In genomic region chr11:63915961-63916836, GRCh38 we compare ENCODE assay signal across 1 cellular context.
TF ChIP-seq lines count a peak whose summit lies in the region.

No MANE protein-coding gene starts in this region.

TF ChIP-seq in WTC11, 78 proteins besides CTCF, POLR2A, EP300 and RAD21 (continued from another document):
- TF ChIP-seq, protein P1, sequence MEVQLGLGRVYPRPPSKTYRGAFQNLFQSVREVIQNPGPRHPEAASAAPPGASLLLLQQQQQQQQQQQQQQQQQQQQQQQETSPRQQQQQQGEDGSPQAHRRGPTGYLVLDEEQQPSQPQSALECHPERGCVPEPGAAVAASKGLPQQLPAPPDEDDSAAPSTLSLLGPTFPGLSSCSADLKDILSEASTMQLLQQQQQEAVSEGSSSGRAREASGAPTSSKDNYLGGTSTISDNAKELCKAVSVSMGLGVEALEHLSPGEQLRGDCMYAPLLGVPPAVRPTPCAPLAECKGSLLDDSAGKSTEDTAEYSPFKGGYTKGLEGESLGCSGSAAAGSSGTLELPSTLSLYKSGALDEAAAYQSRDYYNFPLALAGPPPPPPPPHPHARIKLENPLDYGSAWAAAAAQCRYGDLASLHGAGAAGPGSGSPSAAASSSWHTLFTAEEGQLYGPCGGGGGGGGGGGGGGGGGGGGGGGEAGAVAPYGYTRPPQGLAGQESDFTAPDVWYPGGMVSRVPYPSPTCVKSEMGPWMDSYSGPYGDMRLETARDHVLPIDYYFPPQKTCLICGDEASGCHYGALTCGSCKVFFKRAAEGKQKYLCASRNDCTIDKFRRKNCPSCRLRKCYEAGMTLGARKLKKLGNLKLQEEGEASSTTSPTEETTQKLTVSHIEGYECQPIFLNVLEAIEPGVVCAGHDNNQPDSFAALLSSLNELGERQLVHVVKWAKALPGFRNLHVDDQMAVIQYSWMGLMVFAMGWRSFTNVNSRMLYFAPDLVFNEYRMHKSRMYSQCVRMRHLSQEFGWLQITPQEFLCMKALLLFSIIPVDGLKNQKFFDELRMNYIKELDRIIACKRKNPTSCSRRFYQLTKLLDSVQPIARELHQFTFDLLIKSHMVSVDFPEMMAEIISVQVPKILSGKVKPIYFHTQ (CRISPR knock-in tag; IDR thresholded peaks at IDR 0.05), result peak; percentile 26; the same call in 1 of the 2 replicates
- TF ChIP-seq ZNF425 (CRISPR knock-in tag; conservative IDR thresholded peaks at IDR 0.05), result no peak
- TF ChIP-seq ZNF416 (CRISPR knock-in tag; IDR thresholded peaks at IDR 0.05), result peak; percentile 64; the same call in 1 of the 2 replicates
- TF ChIP-seq ZNF138 (CRISPR knock-in tag; conservative IDR thresholded peaks at IDR 0.05), result no peak
- TF ChIP-seq TP53 (CRISPR knock-in tag; IDR thresholded peaks at IDR 0.05), result peak; percentile 44; the same call in 1 of the 2 replicates
- no peak for TF ChIP-seq NR2C2 (CRISPR knock-in tag; IDR thresholded peaks at IDR 0.05)
- TF ChIP-seq ATF6 (CRISPR knock-in tag; IDR thresholded peaks at IDR 0.05), result no peak
- TF ChIP-seq MYBL2 (CRISPR knock-in tag; IDR thresholded peaks at IDR 0.05), result no peak
- no peak for TF ChIP-seq ZBTB43 (CRISPR knock-in tag; IDR thresholded peaks at IDR 0.05)
- TF ChIP-seq ZNF121 (CRISPR knock-in tag; IDR thresholded peaks at IDR 0.05), result peak; percentile 4; the same call in 1 of the 2 replicates
- no peak for TF ChIP-seq HMGA2 (CRISPR knock-in tag; IDR thresholded peaks at IDR 0.05)
- TF ChIP-seq FOXJ3 (CRISPR knock-in tag; IDR thresholded peaks at IDR 0.05; ENCODE audit: borderline replicate concordance), result no peak
- no peak; the same call in 1 of the 2 replicates for TF ChIP-seq ETV6 (CRISPR knock-in tag; IDR thresholded peaks at IDR 0.05)
- TF ChIP-seq USF2 (CRISPR knock-in tag; IDR thresholded peaks at IDR 0.05), result 0 out of 2 replicates have a peak, but pooled peaks have one; percentile 7
- TF ChIP-seq ATF3 (CRISPR knock-in tag; conservative IDR thresholded peaks at IDR 0.05), result no peak
- TF ChIP-seq, protein P2, sequence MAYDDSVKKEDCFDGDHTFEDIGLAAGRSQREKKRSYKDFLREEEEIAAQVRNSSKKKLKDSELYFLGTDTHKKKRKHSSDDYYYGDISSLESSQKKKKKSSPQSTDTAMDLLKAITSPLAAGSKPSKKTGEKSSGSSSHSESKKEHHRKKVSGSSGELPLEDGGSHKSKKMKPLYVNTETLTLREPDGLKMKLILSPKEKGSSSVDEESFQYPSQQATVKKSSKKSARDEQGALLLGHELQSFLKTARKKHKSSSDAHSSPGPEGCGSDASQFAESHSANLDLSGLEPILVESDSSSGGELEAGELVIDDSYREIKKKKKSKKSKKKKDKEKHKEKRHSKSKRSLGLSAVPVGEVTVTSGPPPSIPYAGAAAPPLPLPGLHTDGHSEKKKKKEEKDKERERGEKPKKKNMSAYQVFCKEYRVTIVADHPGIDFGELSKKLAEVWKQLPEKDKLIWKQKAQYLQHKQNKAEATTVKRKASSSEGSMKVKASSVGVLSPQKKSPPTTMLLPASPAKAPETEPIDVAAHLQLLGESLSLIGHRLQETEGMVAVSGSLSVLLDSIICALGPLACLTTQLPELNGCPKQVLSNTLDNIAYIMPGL (CRISPR knock-in tag; IDR thresholded peaks at IDR 0.05), result peak; percentile 88
- TF ChIP-seq ZNF281 (CRISPR knock-in tag; IDR thresholded peaks at IDR 0.05), result no peak
- TF ChIP-seq EMX1 (CRISPR knock-in tag; IDR thresholded peaks at IDR 0.05), result 0 out of 2 replicates have a peak, but pooled peaks have one; percentile 18
- TF ChIP-seq NR3C1 (CRISPR knock-in tag; conservative IDR thresholded peaks at IDR 0.05; ENCODE audit: low read depth), result no peak
- peak; percentile 43; the same call in 1 of the 2 replicates for TF ChIP-seq MAX (CRISPR knock-in tag; IDR thresholded peaks at IDR 0.05)
